In genomic region chr15:57698243-57698642, GRCh38 we compare ENCODE assay signal across 15 cellular contexts. TPM values are rescaled to one million over a fixed set of nuclear protein-coding genes. Genes with fewer than 3 reads are reported as not detected.
DNase-seq lines count a peak whose midpoint lies in the region; ATAC-seq and TF ChIP-seq lines count a peak whose summit lies in the region.
"Had no signal": no experiment of that assay in that cellular context is flagged by ENCODE, and none has a peak within 500 bp of the region (broad histone marks: within the 10 kb centered on the region; RNA-seq: fewer than 3 reads in every experiment).

No MANE protein-coding gene starts in this region.

- peak overlapping the region; percentile 73 for H3K27ac Mint-ChIP-seq in chondrocyte (ENCODE audit: unreplicated experiment)
- H3K27ac Mint-ChIP-seq: CD14-positive monocyte; CD8-positive, alpha-beta T cell had no signal

- no peaks in the 10 kb centered on the region for H3K36me3 Mint-ChIP-seq in chondrocyte (ENCODE audit: low read depth)
- H3K36me3 Mint-ChIP-seq: CD14-positive monocyte; CD8-positive, alpha-beta T cell had no signal

- no peak overlapping the region for H3K4me3 ChIP-seq in HEK293 (ENCODE audit: low read depth, low read length)
- H3K4me3 ChIP-seq: A549 had no signal

- no peaks in the 10 kb centered on the region for H3K9me3 Mint-ChIP-seq in chondrocyte (ENCODE audit: low read depth)
- H3K9me3 Mint-ChIP-seq: CD8-positive, alpha-beta T cell had no signal

- H3K27ac ChIP-seq in C4-2B (peak overlapping the region; percentile 71; the same call in 1 of the 2 replicates), HEK293 (ENCODE audit: extremely low read depth, low read depth, low read length) (no peak overlapping the region)
- H3K27ac ChIP-seq: A549 had no signal

- H3K4me1 Mint-ChIP-seq in chondrocyte (ENCODE audit: low read depth): peaks cover 48% of the 10 kb centered on the region
- H3K4me1 Mint-ChIP-seq: CD14-positive monocyte had no signal

- H3K27me3 Mint-ChIP-seq in chondrocyte (ENCODE audit: low read depth): no peaks in the 10 kb centered on the region

- ATAC-seq in HG02642 (IDR thresholded peaks at IDR 0.05; ENCODE audit: poor library complexity, unreplicated experiment) (no peak), GM19328 (IDR thresholded peaks at IDR 0.05; ENCODE audit: unreplicated experiment) (no peak)
- ATAC-seq: A549; CD8-positive, alpha-beta T cell had no signal

- peaks cover 22% of the 10 kb centered on the region for H3K4me1 ChIP-seq in HEK293 (ENCODE audit: control insufficient read depth, insufficient read depth, low read length)
- H3K4me1 ChIP-seq: A549 had no signal

- no peaks in the 10 kb centered on the region for H3K9me3 ChIP-seq in HEK293 (ENCODE audit: control insufficient read depth, insufficient read depth, low read depth, low read length)
- H3K9me3 ChIP-seq: A549, BE2C had no signal

- POLR2A ChIA-PET in HEK293 (lab: Yijun Ruan, JAX): no interaction called here

- CTCF ChIA-PET in HEK293 (lab: Yijun Ruan, JAX): interaction anchor here (0.6 kb wide), 1 partner anchor 270 kb away, joined by 4 read pairs; no protein-coding TSS in a partner anchor

- TF ChIP-seq CTCF in C4-2B (conservative IDR thresholded peaks at IDR 0.05) (no peak), HEK293 (tag by site-specific recombination; IDR thresholded peaks at IDR 0.05) (no peak), chondrocyte (IDR thresholded peaks at IDR 0.05) (no peak)

- no peak overlapping the region for H3K4me3 Mint-ChIP-seq in chondrocyte (ENCODE audit: unreplicated experiment)
- H3K4me3 Mint-ChIP-seq: CD8-positive, alpha-beta T cell had no signal

- DNase-seq in NCI-H748 (lab: John Stamatoyannopoulos, UW; ENCODE audit: unreplicated experiment) (peak; percentile 38), chondrocyte (ENCODE audit: low spot score) (no peak), NCI-H345 treated with DMSO at 0.1 percent for 48 hours (lab: John Stamatoyannopoulos, UW; ENCODE audit: unreplicated experiment) (no peak), KG1 (lab: John Stamatoyannopoulos, UW) (no peak)
- DNase-seq: BE2C; CD8-positive, alpha-beta T cell; COR-L47; DMS53; GF-D8 had no signal

- no peaks in the 10 kb centered on the region for H3K36me3 ChIP-seq in HEK293 (ENCODE audit: control insufficient read depth in 2 of 2, insufficient read depth in 1 of 2, low read length in 2 of 2)
- H3K36me3 ChIP-seq: BE2C had no signal

TF ChIP-seq in HEK293, 187 proteins besides CTCF, POLR2A, EP300 and RAD21:
- TF ChIP-seq PRDM6 (tag by site-specific recombination; IDR thresholded peaks at IDR 0.05) (peak; percentile 64), ZNF843 (tag by site-specific recombination; IDR thresholded peaks at IDR 0.05) (0 out of 2 replicates have a peak, but pooled peaks have one; percentile 50), ZIC2 (tag by site-specific recombination; IDR thresholded peaks at IDR 0.05) (no peak), FEZF1 (tag by site-specific recombination; IDR thresholded peaks at IDR 0.05) (0 out of 2 replicates have a peak, but pooled peaks have one; percentile 18), BCL6B (tag by site-specific recombination; IDR thresholded peaks at IDR 0.05) (0 out of 2 replicates have a peak, but pooled peaks have one; percentile 25), ZNF10 (tag by site-specific recombination; IDR thresholded peaks at IDR 0.05) (0 out of 2 replicates have a peak, but pooled peaks have one; percentile 26), OSR2 (tag by site-specific recombination; IDR thresholded peaks at IDR 0.05) (peak; percentile 79), ZNF645 (tag by site-specific recombination; IDR thresholded peaks at IDR 0.05) (no peak)
TF ChIP-seq in HEK293: peak in this region for 6.

RNA-seq across cellular contexts. Expression of gene POLR2M, which starts 8.3 kb away (rescaled TPM):
- 72.1 to 94.2 TPM (median 88.3 TPM) in 3 replicates for total RNA-seq in chondrocyte
